10 cellular contexts compared by ENCODE assay signal in genomic region chr6:15062311-15063252, GRCh38.
DNase-seq lines count a peak whose midpoint lies in the region; ATAC-seq and TF ChIP-seq lines count a peak whose summit lies in the region.
"Had no signal": no experiment of that assay in that cellular context is flagged by ENCODE, and none has a peak within 500 bp of the region (broad histone marks: within the 10 kb centered on the region; RNA-seq: fewer than 3 reads in every experiment).

No MANE protein-coding gene starts in this region.

- no peaks in the 10 kb centered on the region for H3K9me3 ChIP-seq in RWPE2 (ENCODE audit: severe bottlenecking)
- no peaks in the 10 kb centered on the region for H3K9me3 ChIP-seq in thymus (ENCODE audit: control insufficient read depth)

- H3K4me3 Mint-ChIP-seq in activated naive CD4-positive, alpha-beta T cell treated with anti-CD3 and anti-CD28 coated beads, Interleukin-2, amount 50 U/mL, for 24 hours: no peak overlapping the region
- H3K4me3 Mint-ChIP-seq in activated naive CD4-positive, alpha-beta T cell treated with anti-CD3 and anti-CD28 coated beads for 36 hours: no peak overlapping the region
- no peak overlapping the region for H3K4me3 Mint-ChIP-seq in endothelial cell (ENCODE audit: unreplicated experiment)
- H3K4me3 Mint-ChIP-seq: activated T-cell treated with anti-CD3 and anti-CD28 coated beads, Interleukin-2, amount 50 U/mL, for 72 hours had no signal

- WGBS in thymus: 96% methylated on average over 12 of the region's 12 CpGs

- H3K27ac Mint-ChIP-seq in activated naive CD4-positive, alpha-beta T cell treated with anti-CD3 and anti-CD28 coated beads, Interleukin-2, amount 50 U/mL, for 24 hours: peak overlapping the region; percentile 19
- H3K27ac Mint-ChIP-seq in activated naive CD4-positive, alpha-beta T cell treated with anti-CD3 and anti-CD28 coated beads for 36 hours: no peak overlapping the region
- H3K27ac Mint-ChIP-seq in endothelial cell (ENCODE audit: unreplicated experiment): no peak overlapping the region
- H3K27ac Mint-ChIP-seq: activated T-cell treated with anti-CD3 and anti-CD28 coated beads, Interleukin-2, amount 50 U/mL, for 72 hours had no signal

- intact Hi-C loops in activated naive CD4-positive, alpha-beta T cell treated with anti-CD3 and anti-CD28 coated beads for 36 hours (cut with micrococcal nuclease): no loop called here

- H3K36me3 ChIP-seq in RWPE2 (ENCODE audit: low read depth): no peaks in the 10 kb centered on the region
- H3K36me3 ChIP-seq in thymus (ENCODE audit: control insufficient read depth, insufficient read depth): no peaks in the 10 kb centered on the region

- DNase-seq in activated naive CD4-positive, alpha-beta T cell treated with anti-CD3 and anti-CD28 coated beads for 36 hours: no peak
- DNase-seq in RWPE2 (ENCODE audit: low spot score) (peak; percentile 76), fibroblast of the conjunctiva (ENCODE audit: low read depth) (peak; percentile 30), NCI-H1105 treated with DMSO at 0.1 percent for 48 hours (lab: John Stamatoyannopoulos, UW) (no peak), HuH-7.5 (ENCODE audit: low spot score) (no peak), endothelial cell (ENCODE audit: low spot score) (no peak)
- DNase-seq: activated T-cell treated with anti-CD3 and anti-CD28 coated beads, Interleukin-2, amount 50 U/mL, for 72 hours; stimulated activated naive CD4-positive, alpha-beta T cell had no signal

- H3K4me1 Mint-ChIP-seq in activated naive CD4-positive, alpha-beta T cell treated with anti-CD3 and anti-CD28 coated beads, Interleukin-2, amount 50 U/mL, for 24 hours: peaks cover 5% of the 10 kb centered on the region
- peaks cover 10% of the 10 kb centered on the region for H3K4me1 Mint-ChIP-seq in activated naive CD4-positive, alpha-beta T cell treated with anti-CD3 and anti-CD28 coated beads for 36 hours (ENCODE audit: low read depth)
- H3K4me1 Mint-ChIP-seq in endothelial cell (ENCODE audit: unreplicated experiment): peaks cover 17% of the 10 kb centered on the region

- H3K4me3 ChIP-seq in RWPE2 (ENCODE audit: severe bottlenecking): no peak overlapping the region
- H3K4me3 ChIP-seq in thymus (ENCODE audit: low read length): no peak overlapping the region

- no peaks in the 10 kb centered on the region for H3K27me3 Mint-ChIP-seq in activated naive CD4-positive, alpha-beta T cell treated with anti-CD3 and anti-CD28 coated beads, Interleukin-2, amount 50 U/mL, for 24 hours
- H3K27me3 Mint-ChIP-seq in activated naive CD4-positive, alpha-beta T cell treated with anti-CD3 and anti-CD28 coated beads for 36 hours (ENCODE audit: low read depth): no peaks in the 10 kb centered on the region
- H3K27me3 Mint-ChIP-seq in endothelial cell (ENCODE audit: unreplicated experiment): peaks cover 10% of the 10 kb centered on the region

- H3K27me3 ChIP-seq in RWPE2 (ENCODE audit: insufficient read depth, poor library complexity, severe bottlenecking): no peaks in the 10 kb centered on the region
- no peaks in the 10 kb centered on the region for H3K27me3 ChIP-seq in thymus (ENCODE audit: control insufficient read depth, insufficient read depth)

- H3K4me1 ChIP-seq in RWPE2 (ENCODE audit: insufficient read depth, poor library complexity, severe bottlenecking) (peaks cover 38% of the 10 kb centered on the region), thymus (ENCODE audit: control insufficient read depth, insufficient read depth, low read length) (no peaks in the 10 kb centered on the region)

- CTCF ChIA-PET in activated naive CD4-positive, alpha-beta T cell treated with anti-CD3 and anti-CD28 coated beads for 36 hours (lab: Charles Lee): interaction anchor here (0.5 kb wide), 1 partner anchor 378 kb away, joined by 3 read pairs; no protein-coding TSS in a partner anchor

- H3K36me3 Mint-ChIP-seq in activated naive CD4-positive, alpha-beta T cell treated with anti-CD3 and anti-CD28 coated beads, Interleukin-2, amount 50 U/mL, for 24 hours: no peaks in the 10 kb centered on the region
- no peaks in the 10 kb centered on the region for H3K36me3 Mint-ChIP-seq in activated naive CD4-positive, alpha-beta T cell treated with anti-CD3 and anti-CD28 coated beads for 36 hours (ENCODE audit: low read depth)
- no peaks in the 10 kb centered on the region for H3K36me3 Mint-ChIP-seq in endothelial cell (ENCODE audit: low read depth, unreplicated experiment)

- TF ChIP-seq CTCF in RWPE2 (IDR thresholded peaks at IDR 0.05; ENCODE audit: poor library complexity, severe bottlenecking) (no peak), endothelial cell (IDR thresholded peaks at IDR 0.05; ENCODE audit: unreplicated experiment) (no peak)

- peak; percentile 79 for ATAC-seq in RWPE2 (ENCODE audit: low read depth)
- ATAC-seq: activated T-cell treated with anti-CD3 and anti-CD28 coated beads, Interleukin-2, amount 50 U/mL, for 72 hours had no signal

- H3K27ac ChIP-seq in RWPE2 (ENCODE audit: poor library complexity, severe bottlenecking): peak overlapping the region; percentile 60
- H3K27ac ChIP-seq in thymus (ENCODE audit: low read depth): peak overlapping the region; percentile 26

- H3K9me3 Mint-ChIP-seq in activated naive CD4-positive, alpha-beta T cell treated with anti-CD3 and anti-CD28 coated beads, Interleukin-2, amount 50 U/mL, for 24 hours: no peaks in the 10 kb centered on the region
- no peaks in the 10 kb centered on the region for H3K9me3 Mint-ChIP-seq in activated naive CD4-positive, alpha-beta T cell treated with anti-CD3 and anti-CD28 coated beads for 36 hours
- no peaks in the 10 kb centered on the region for H3K9me3 Mint-ChIP-seq in endothelial cell (ENCODE audit: unreplicated experiment)
- H3K9me3 Mint-ChIP-seq: activated T-cell treated with anti-CD3 and anti-CD28 coated beads, Interleukin-2, amount 50 U/mL, for 72 hours had no signal

Comparison
In these comparisons a context has a peak if more than half of its experiments do, and no peak if none do; other contexts are left out.
1. DNase-seq: peak in RWPE2 (single experiment) and fibroblast of the conjunctiva (single experiment); none in activated naive CD4-positive, alpha-beta T cell treated with anti-CD3 and anti-CD28 coated beads for 36 hours (single experiment), NCI-H1105 treated with DMSO at 0.1 percent for 48 hours (single experiment), HuH-7.5 (single experiment) and endothelial cell (single experiment).